Comparison of ENCODE assay signal across 1 cellular context in genomic region chr14:31207287-31207745, GRCh38.
A peak's percentile ranks its signal among the peaks of the same experiment; 100 is the strongest.
TF ChIP-seq lines count a peak whose summit lies in the region.

No MANE protein-coding gene starts in this region.

TF ChIP-seq in HepG2, 621 proteins besides CTCF, POLR2A, EP300 and RAD21 (continued from another document and continues in another):
- peak; percentile 95 for TF ChIP-seq ZBTB10 (CRISPR knock-in tag; IDR thresholded peaks at IDR 0.05; ENCODE audit: borderline replicate concordance)
- TF ChIP-seq ATF7-NPFF (CRISPR knock-in tag; IDR thresholded peaks at IDR 0.05; ENCODE audit: low read depth) = no peak
- no peak; the same call in none of the 2 replicates for TF ChIP-seq POLR2AphosphoS5 (IDR thresholded peaks at IDR 0.05; ENCODE audit: low read depth, low read length)
- no peak for TF ChIP-seq PHB2 (IDR thresholded peaks at IDR 0.05; ENCODE audit: partially characterized antibody)
- no peak; the same call in 1 of the 2 replicates for TF ChIP-seq ZNF678 (CRISPR knock-in tag; IDR thresholded peaks at IDR 0.05)
- no peak for TF ChIP-seq CCAR2 (optimal IDR thresholded peaks at IDR 0.05; ENCODE audit: low read depth, low read length)
- no peak; the same call in 1 of the 2 replicates for TF ChIP-seq ZNF329 (CRISPR knock-in tag; IDR thresholded peaks at IDR 0.05; ENCODE audit: low read depth)
- TF ChIP-seq IRF2 (CRISPR knock-in tag; IDR thresholded peaks at IDR 0.05) = no peak
- no peak; the same call in 1 of the 2 replicates for TF ChIP-seq TOE1 (CRISPR knock-in tag; IDR thresholded peaks at IDR 0.05)
- TF ChIP-seq E2F2 (CRISPR knock-in tag; IDR thresholded peaks at IDR 0.05; ENCODE audit: borderline replicate concordance) = no peak; the same call in 1 of the 2 replicates
- peak; percentile 84; the same call in 1 of the 2 replicates for TF ChIP-seq LRRFIP1 (CRISPR knock-in tag; conservative IDR thresholded peaks at IDR 0.05)
- TF ChIP-seq ATF2 (CRISPR knock-in tag; IDR thresholded peaks at IDR 0.05) = peak; percentile 65; the same call in 1 of the 2 replicates
- no peak; the same call in 1 of the 2 replicates for TF ChIP-seq MNT (IDR thresholded peaks at IDR 0.05)
- peak; percentile 63 for TF ChIP-seq POLR2G (IDR thresholded peaks at IDR 0.05; ENCODE audit: low read depth, low read length)
- peak; percentile 60; the same call in 1 of the 2 replicates for TF ChIP-seq KLF11 (CRISPR knock-in tag; IDR thresholded peaks at IDR 0.05)
- peak; percentile 86 for TF ChIP-seq ZNF550 (CRISPR knock-in tag; IDR thresholded peaks at IDR 0.05; ENCODE audit: borderline replicate concordance)
- no peak for TF ChIP-seq PBX2 (CRISPR knock-in tag; IDR thresholded peaks at IDR 0.05)
- TF ChIP-seq JDP2 (CRISPR knock-in tag; IDR thresholded peaks at IDR 0.05; ENCODE audit: borderline replicate concordance) = no peak; the same call in 1 of the 2 replicates
- TF ChIP-seq TCF7L2 (IDR thresholded peaks at IDR 0.05; ENCODE audit: low read depth, low read length) = no peak
- peak; percentile 20; the same call in 1 of the 2 replicates for TF ChIP-seq FOXJ3 (CRISPR knock-in tag; IDR thresholded peaks at IDR 0.05; ENCODE audit: borderline replicate concordance)
- peak; percentile 96 for TF ChIP-seq ZNF570 (CRISPR knock-in tag; IDR thresholded peaks at IDR 0.05; ENCODE audit: borderline replicate concordance)
- TF ChIP-seq ZNF362 (CRISPR knock-in tag; IDR thresholded peaks at IDR 0.05; ENCODE audit: borderline replicate concordance) = peak; percentile 66
- no peak for TF ChIP-seq TFE3 (CRISPR knock-in tag; IDR thresholded peaks at IDR 0.05)
- TF ChIP-seq ZNF816 (CRISPR knock-in tag; IDR thresholded peaks at IDR 0.05; ENCODE audit: borderline replicate concordance) = peak; percentile 98; the same call in 1 of the 2 replicates
- peak; percentile 97 for TF ChIP-seq KDM5B (CRISPR knock-in tag; IDR thresholded peaks at IDR 0.05; ENCODE audit: borderline replicate concordance)
- no peak for TF ChIP-seq ARNT2 (CRISPR knock-in tag; IDR thresholded peaks at IDR 0.05; ENCODE audit: low read depth)
- peak; percentile 96 for TF ChIP-seq NR3C1 (CRISPR knock-in tag; IDR thresholded peaks at IDR 0.05)
- peak; percentile 89 for TF ChIP-seq CSRNP1 (CRISPR knock-in tag; IDR thresholded peaks at IDR 0.05)
- TF ChIP-seq NFKBIZ (CRISPR knock-in tag; IDR thresholded peaks at IDR 0.05) = peak; percentile 32; the same call in 1 of the 2 replicates
- TF ChIP-seq ZNF292 (CRISPR knock-in tag; IDR thresholded peaks at IDR 0.05; ENCODE audit: borderline replicate concordance, low read depth) = no peak
- 0 out of 2 replicates have a peak, but pooled peaks have one; percentile 2 for TF ChIP-seq ZNF136 (CRISPR knock-in tag; IDR thresholded peaks at IDR 0.05; ENCODE audit: low read depth)
- no peak for TF ChIP-seq TFAP4 (IDR thresholded peaks at IDR 0.05; ENCODE audit: borderline replicate concordance, low read depth)
- TF ChIP-seq NFATC3 (CRISPR knock-in tag; IDR thresholded peaks at IDR 0.05) = no peak; the same call in 1 of the 2 replicates
- TF ChIP-seq TARDBP (CRISPR knock-in tag; IDR thresholded peaks at IDR 0.05) = 0 out of 2 replicates have a peak, but pooled peaks have one; percentile 64
- peak; percentile 98 for TF ChIP-seq MXD3 (CRISPR knock-in tag; IDR thresholded peaks at IDR 0.05)
- peak; percentile 92; the same call in 1 of the 2 replicates for TF ChIP-seq ZNF777 (CRISPR knock-in tag; IDR thresholded peaks at IDR 0.05)
- no peak; the same call in 1 of the 2 replicates for TF ChIP-seq ERF (CRISPR knock-in tag; IDR thresholded peaks at IDR 0.05)
- no peak for TF ChIP-seq PLSCR1 (CRISPR knock-in tag; IDR thresholded peaks at IDR 0.05; ENCODE audit: borderline replicate concordance)
- peak; percentile 67 for TF ChIP-seq BCL6 (CRISPR knock-in tag; IDR thresholded peaks at IDR 0.05)
- no peak; the same call in 1 of the 2 replicates for TF ChIP-seq ZBTB25 (CRISPR knock-in tag; IDR thresholded peaks at IDR 0.05)
